In the genomic region with DNA sequence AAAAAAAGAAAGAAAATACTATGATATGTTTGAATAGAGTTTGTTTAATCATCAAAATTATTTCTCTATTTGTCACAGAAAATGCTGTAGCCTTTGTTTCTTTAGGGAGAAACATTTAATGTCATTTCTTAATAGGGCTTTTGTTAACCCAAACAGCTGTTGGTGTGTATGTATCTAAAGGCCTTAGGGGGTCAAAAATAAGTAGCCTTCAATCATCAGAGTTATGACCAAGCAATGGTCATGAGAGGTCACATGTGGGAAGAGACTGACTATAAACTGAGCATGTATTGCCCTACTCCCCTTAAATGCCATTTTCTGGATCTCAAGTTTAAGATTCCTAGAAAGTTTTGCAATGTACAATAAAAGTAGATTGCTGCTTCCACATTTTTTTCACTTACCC, we compare ENCODE assay signal across 1 cellular context.
A peak's percentile ranks its signal among the peaks of the same experiment; 100 is the strongest.
TF ChIP-seq lines count a peak whose summit lies in the region.

No MANE protein-coding gene starts in this region.

TF ChIP-seq in HepG2, 621 proteins besides CTCF, POLR2A, EP300 and RAD21 (continued from another document):
- TF ChIP-seq, protein P1, sequence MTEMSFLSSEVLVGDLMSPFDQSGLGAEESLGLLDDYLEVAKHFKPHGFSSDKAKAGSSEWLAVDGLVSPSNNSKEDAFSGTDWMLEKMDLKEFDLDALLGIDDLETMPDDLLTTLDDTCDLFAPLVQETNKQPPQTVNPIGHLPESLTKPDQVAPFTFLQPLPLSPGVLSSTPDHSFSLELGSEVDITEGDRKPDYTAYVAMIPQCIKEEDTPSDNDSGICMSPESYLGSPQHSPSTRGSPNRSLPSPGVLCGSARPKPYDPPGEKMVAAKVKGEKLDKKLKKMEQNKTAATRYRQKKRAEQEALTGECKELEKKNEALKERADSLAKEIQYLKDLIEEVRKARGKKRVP (CRISPR knock-in tag; IDR thresholded peaks at IDR 0.05), result no peak
- TF ChIP-seq HES4 (CRISPR knock-in tag; IDR thresholded peaks at IDR 0.05; ENCODE audit: borderline replicate concordance), result no peak
- TF ChIP-seq RBM22 (optimal IDR thresholded peaks at IDR 0.05; ENCODE audit: low read length), result peak; percentile 64
- TF ChIP-seq TERF1 (CRISPR knock-in tag; IDR thresholded peaks at IDR 0.05), result no peak
- no peak for TF ChIP-seq TOE1 (CRISPR knock-in tag; IDR thresholded peaks at IDR 0.05)
- peak; percentile 8 for TF ChIP-seq AGO2 (optimal IDR thresholded peaks at IDR 0.05; ENCODE audit: low read depth, low read length)
- no peak for TF ChIP-seq ZNF687 (CRISPR knock-in tag; IDR thresholded peaks at IDR 0.05)
- no peak for TF ChIP-seq NR2C2 (CRISPR knock-in tag; IDR thresholded peaks at IDR 0.05; ENCODE audit: borderline replicate concordance)
- TF ChIP-seq ZNF878 (CRISPR knock-in tag; IDR thresholded peaks at IDR 0.05), result no peak
- no peak for TF ChIP-seq HOXA7 (CRISPR knock-in tag; IDR thresholded peaks at IDR 0.05)
- no peak for TF ChIP-seq KDM5B (CRISPR knock-in tag; IDR thresholded peaks at IDR 0.05; ENCODE audit: borderline replicate concordance)
- TF ChIP-seq RBFOX2 (IDR thresholded peaks at IDR 0.05; ENCODE audit: low read depth, low read length), result 0 out of 2 replicates have a peak, but pooled peaks have one; percentile 17
